In the genomic region with DNA sequence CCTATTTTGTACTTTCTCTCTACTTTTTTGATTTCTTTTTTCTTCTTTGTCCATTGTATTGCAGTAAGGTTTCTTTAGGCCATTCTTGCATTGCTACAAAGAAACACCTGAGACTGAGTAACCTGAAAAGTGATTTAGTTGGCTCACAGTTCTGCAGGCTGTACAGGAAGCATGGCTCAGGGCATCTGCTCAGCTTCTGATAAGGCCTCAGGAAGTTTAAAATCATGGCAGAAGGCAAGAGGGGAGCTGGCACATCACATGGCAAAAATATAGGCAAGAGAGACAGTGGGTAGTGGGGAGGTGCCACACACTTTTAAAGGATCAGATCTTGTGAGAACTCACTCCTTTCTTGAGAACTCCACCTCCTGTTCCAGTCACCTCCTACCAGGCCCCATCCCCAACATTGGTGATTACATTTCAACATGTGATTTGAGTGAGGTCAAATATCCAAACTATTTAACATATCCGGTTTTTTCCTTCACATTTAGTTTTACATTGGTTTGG, we compare ENCODE assay signal across 29 cellular contexts. TPM values are rescaled to one million over a fixed set of nuclear protein-coding genes. Genes with fewer than 3 reads are reported as not detected.
"Had no signal": no experiment of that assay in that cellular context is flagged by ENCODE, and none has a peak within 500 bp of the region (broad histone marks: within the 10 kb centered on the region; RNA-seq: fewer than 3 reads in every experiment).

No MANE protein-coding gene starts in this region.

- ATAC-seq: activated naive CD8-positive, alpha-beta T cell treated with anti-CD3 and anti-CD28 coated beads, Interleukin-2, amount 50 U/mL, for 24 hours; gastrocnemius medialis; stimulated activated naive CD8-positive, alpha-beta T cell treated with anti-CD3 and anti-CD28 coated beads, Interleukin-15, Interleukin-2, amounts not matched to agents 100 U/mL and 50 U/mL, for 24 hours; T-helper 17 cell had no signal

- DNase-seq: activated CD4-positive, alpha-beta T cell treated with anti-CD3 and anti-CD28 coated beads for 4 hours; activated CD4-positive, alpha-beta T cell treated with anti-CD3 and anti-CD28 coated beads, Interleukin-2, amount 50 U/mL, for 4 hours; activated gamma-delta T cell; activated naive CD4-positive, alpha-beta T cell treated with anti-CD3 and anti-CD28 coated beads, Interleukin-2, amount 50 U/mL, for 16 hours; activated naive CD8-positive, alpha-beta T cell treated with anti-CD3 and anti-CD28 coated beads, Interleukin-2, amount 50 U/mL, for 24 hours; activated T-cell treated with anti-CD3 and anti-CD28 coated beads, Interleukin-2, amount 50 U/mL, for 1 hour; central memory CD4-positive, alpha-beta T cell; effector CD8-positive, alpha-beta T cell; erythroblast; gastrocnemius medialis; glutamatergic neuron; islet precursor cell; naive B cell; nephron progenitor cell; right lobe of liver; stimulated activated CD4-positive, alpha-beta T cell treated with anti-CD3 and anti-CD28 coated beads, Interleukin-2, amount 100 ng/mL, for 48 hours; stimulated activated naive CD8-positive, alpha-beta T cell treated with anti-CD3 and anti-CD28 coated beads, Interleukin-15, Interleukin-2, amounts not matched to agents 100 U/mL and 50 U/mL, for 24 hours; T-helper 17 cell; T1000; testis; transverse colon had no signal

- H3K9me3 ChIP-seq: gastrocnemius medialis, neutrophil, testis, transverse colon had no signal

- H3K4me3 Mint-ChIP-seq: activated naive CD8-positive, alpha-beta T cell treated with anti-CD3 and anti-CD28 coated beads, Interleukin-2, amount 50 U/mL, for 24 hours; mesothelial cell of epicardium; naive B cell; nephron progenitor cell; T-helper 17 cell had no signal

- H3K4me1 Mint-ChIP-seq: T-helper 17 cell had no signal

- H3K36me3 ChIP-seq: breast epithelium, gastrocnemius medialis, neutrophil, right lobe of liver, transverse colon had no signal

- H3K27me3 ChIP-seq: breast epithelium, gastrocnemius medialis, neutrophil, right lobe of liver, testis, transverse colon had no signal

- H3K4me1 ChIP-seq: breast epithelium, gastrocnemius medialis, right lobe of liver, testis, transverse colon had no signal

- H3K27ac Mint-ChIP-seq: activated naive CD8-positive, alpha-beta T cell treated with anti-CD3 and anti-CD28 coated beads, Interleukin-2, amount 50 U/mL, for 24 hours; mesothelial cell of epicardium; T-helper 17 cell had no signal

- H3K4me3 ChIP-seq: breast epithelium, gastrocnemius medialis, right lobe of liver, testis, transverse colon had no signal

- H3K27me3 Mint-ChIP-seq: activated naive CD8-positive, alpha-beta T cell treated with anti-CD3 and anti-CD28 coated beads, Interleukin-2, amount 50 U/mL, for 24 hours; naive B cell; T-helper 17 cell had no signal

RNA-seq across cellular contexts. Expression of a gene that starts 43.6 kb away (rescaled TPM):
- total RNA-seq: breast epithelium, dermis microvascular lymphatic vessel endothelial cell, gastrocnemius medialis, liver, mesothelial cell of epicardium, osteocyte, posterior vena cava, right lobe of liver, skeletal muscle tissue, T-helper 17 cell, testis, transverse colon had no signal
